ENCODE assay signal across 27 cellular contexts in genomic region chr5:135220394-135221186, GRCh38.
DNase-seq lines count a peak whose midpoint lies in the region; ATAC-seq and TF ChIP-seq lines count a peak whose summit lies in the region.
"Had no signal": no experiment of that assay in that cellular context is flagged by ENCODE, and none has a peak within 500 bp of the region (broad histone marks: within the 10 kb centered on the region; RNA-seq: fewer than 3 reads in every experiment).

No MANE protein-coding gene starts in this region.

- H3K9me3 Mint-ChIP-seq in activated naive CD8-positive, alpha-beta T cell treated with anti-CD3 and anti-CD28 coated beads, Interleukin-2, amount 50 U/mL, for 24 hours: no peaks in the 10 kb centered on the region
- no peaks in the 10 kb centered on the region for H3K9me3 Mint-ChIP-seq in activated naive CD8-positive, alpha-beta T cell treated with anti-CD3 and anti-CD28 coated beads for 36 hours
- H3K9me3 Mint-ChIP-seq in endodermal cell: no peaks in the 10 kb centered on the region
- H3K9me3 Mint-ChIP-seq: activated B cell treated with CpG ODN at 0.5 μM for 24 hours; central memory CD8-positive, alpha-beta T cell; nephron; stimulated activated naive B cell treated with anti-CD40 and anti-IgM and Interleukin-4, amounts not matched to agents 10 μg/mL and 1 μg/mL and 100 μg/mL, for 72 hours had no signal

- no peak overlapping the region for H2AFZ ChIP-seq in osteoblast (ENCODE audit: low read length)
- H2AFZ ChIP-seq: parathyroid adenoma had no signal

- H3K9me3 ChIP-seq in endodermal cell (ENCODE audit: control insufficient read depth, low read length) (no peaks in the 10 kb centered on the region), osteoblast (ENCODE audit: low read depth, low read length) (no peaks in the 10 kb centered on the region)
- H3K9me3 ChIP-seq: BE2C, lower lobe of right lung, right lobe of liver had no signal

- peaks cover 2% of the 10 kb centered on the region for H3K27me3 Mint-ChIP-seq in activated naive CD8-positive, alpha-beta T cell treated with anti-CD3 and anti-CD28 coated beads, Interleukin-2, amount 50 U/mL, for 24 hours
- H3K27me3 Mint-ChIP-seq in activated naive CD8-positive, alpha-beta T cell treated with anti-CD3 and anti-CD28 coated beads for 36 hours: peaks cover 3% of the 10 kb centered on the region
- peaks cover 35% of the 10 kb centered on the region for H3K27me3 Mint-ChIP-seq in endodermal cell (ENCODE audit: insufficient read depth)

- H3K4me3 ChIP-seq in endodermal cell (ENCODE audit: low read length) (no peak overlapping the region), osteoblast (ENCODE audit: insufficient read depth, low read length) (no peak overlapping the region)
- H3K4me3 ChIP-seq: lower lobe of right lung, right lobe of liver had no signal

- no peaks in the 10 kb centered on the region for H3K79me2 ChIP-seq in osteoblast (ENCODE audit: insufficient read depth, low read length)
- H3K79me2 ChIP-seq: parathyroid adenoma had no signal

- H3K27me3 ChIP-seq in endodermal cell (ENCODE audit: control insufficient read depth, insufficient read depth, low read length, poor library complexity, severe bottlenecking) (peaks cover 12% of the 10 kb centered on the region), osteoblast (ENCODE audit: insufficient read depth, low read length) (no peaks in the 10 kb centered on the region)
- H3K27me3 ChIP-seq: BE2C, right lobe of liver had no signal

- no peak overlapping the region for H3K9ac ChIP-seq in endodermal cell (ENCODE audit: extremely low read depth, low read length, poor library complexity, severe bottlenecking)
- H3K9ac ChIP-seq: parathyroid adenoma had no signal

- H3K36me3 ChIP-seq in endodermal cell (ENCODE audit: control insufficient read depth, insufficient read depth, low read length) (no peaks in the 10 kb centered on the region), osteoblast (ENCODE audit: insufficient read depth, low read length) (no peaks in the 10 kb centered on the region)
- H3K36me3 ChIP-seq: BE2C, lower lobe of right lung, right lobe of liver had no signal

- H4K20me1 ChIP-seq in osteoblast (ENCODE audit: insufficient read depth, low read length): no peaks in the 10 kb centered on the region

- H3K4me1 ChIP-seq in endodermal cell (ENCODE audit: control insufficient read depth, insufficient read depth, low read length): no peaks in the 10 kb centered on the region
- no peaks in the 10 kb centered on the region for H3K4me1 ChIP-seq in osteoblast (ENCODE audit: insufficient read depth, low read length)
- H3K4me1 ChIP-seq: lower lobe of right lung, parathyroid adenoma, right lobe of liver had no signal

- TF ChIP-seq CTCF in endodermal cell (conservative IDR thresholded peaks at IDR 0.05): no peak
- no peak for TF ChIP-seq CTCF in osteoblast (IDR thresholded peaks at IDR 0.05; ENCODE audit: extremely low read depth, low read depth, low read length)

- no peaks in the 10 kb centered on the region for H3K4me1 Mint-ChIP-seq in activated naive CD8-positive, alpha-beta T cell treated with anti-CD3 and anti-CD28 coated beads, Interleukin-2, amount 50 U/mL, for 24 hours
- no peaks in the 10 kb centered on the region for H3K4me1 Mint-ChIP-seq in activated naive CD8-positive, alpha-beta T cell treated with anti-CD3 and anti-CD28 coated beads for 36 hours
- H3K4me1 Mint-ChIP-seq in endodermal cell: peaks cover 6% of the 10 kb centered on the region
- H3K4me1 Mint-ChIP-seq: activated B cell treated with CpG ODN at 0.5 μM for 24 hours; central memory CD8-positive, alpha-beta T cell had no signal

- WGBS in endodermal cell (ENCODE audit: insufficient coverage in 1 of 2, insufficient read length in 1 of 2), 2 experiments: 85 to 93% methylated on average over 4 to 7 of the region's 7 CpGs

- H3K4me3 Mint-ChIP-seq in activated naive CD8-positive, alpha-beta T cell treated with anti-CD3 and anti-CD28 coated beads, Interleukin-2, amount 50 U/mL, for 24 hours: no peak overlapping the region
- H3K4me3 Mint-ChIP-seq in activated naive CD8-positive, alpha-beta T cell treated with anti-CD3 and anti-CD28 coated beads for 36 hours: no peak overlapping the region
- H3K4me3 Mint-ChIP-seq in endodermal cell: no peak overlapping the region
- H3K4me3 Mint-ChIP-seq: activated B cell treated with CpG ODN at 0.5 μM for 24 hours; central memory CD8-positive, alpha-beta T cell; nephron; stimulated activated naive B cell treated with anti-CD40 and anti-IgM and Interleukin-4, amounts not matched to agents 10 μg/mL and 1 μg/mL and 100 μg/mL, for 72 hours had no signal

- H3K36me3 Mint-ChIP-seq in activated naive CD8-positive, alpha-beta T cell treated with anti-CD3 and anti-CD28 coated beads, Interleukin-2, amount 50 U/mL, for 24 hours (ENCODE audit: low read depth): no peaks in the 10 kb centered on the region
- no peaks in the 10 kb centered on the region for H3K36me3 Mint-ChIP-seq in activated naive CD8-positive, alpha-beta T cell treated with anti-CD3 and anti-CD28 coated beads for 36 hours
- no peaks in the 10 kb centered on the region for H3K36me3 Mint-ChIP-seq in endodermal cell (ENCODE audit: low read depth)
- H3K36me3 Mint-ChIP-seq: stimulated activated naive B cell treated with anti-CD40 and anti-IgM and Interleukin-4, amounts not matched to agents 10 μg/mL and 1 μg/mL and 100 μg/mL, for 72 hours had no signal

- no peak overlapping the region for H3K27ac ChIP-seq in endodermal cell (ENCODE audit: low read depth, low read length)
- H3K27ac ChIP-seq in osteoblast (ENCODE audit: low read depth, low read length): no peak overlapping the region
- H3K27ac ChIP-seq: lower lobe of right lung, parathyroid adenoma, right lobe of liver had no signal

- peak overlapping the region; percentile 41 for H3K27ac Mint-ChIP-seq in activated naive CD8-positive, alpha-beta T cell treated with anti-CD3 and anti-CD28 coated beads, Interleukin-2, amount 50 U/mL, for 24 hours
- no peak overlapping the region for H3K27ac Mint-ChIP-seq in activated naive CD8-positive, alpha-beta T cell treated with anti-CD3 and anti-CD28 coated beads for 36 hours
- H3K27ac Mint-ChIP-seq in endodermal cell: no peak overlapping the region
- H3K27ac Mint-ChIP-seq: activated B cell treated with CpG ODN at 0.5 μM for 24 hours; nephron; stimulated activated naive B cell treated with anti-CD40 and anti-IgM and Interleukin-4, amounts not matched to agents 10 μg/mL and 1 μg/mL and 100 μg/mL, for 72 hours had no signal

- no peak for DNase-seq in activated naive CD8-positive, alpha-beta T cell treated with anti-CD3 and anti-CD28 coated beads, Interleukin-2, amount 50 U/mL, for 24 hours
- DNase-seq in activated naive CD8-positive, alpha-beta T cell treated with anti-CD3 and anti-CD28 coated beads for 36 hours: no peak
- DNase-seq in endodermal cell (peak; percentile 26), osteoblast (ENCODE audit: insufficient read length, low spot score, missing footprints) (peak; percentile 48), NCI-H1694 (lab: John Stamatoyannopoulos, UW) (no peak)
- DNase-seq: activated B cell treated with CpG ODN at 0.5 μM for 24 hours; activated CD4-positive, alpha-beta T cell treated with anti-CD3 and anti-CD28 coated beads, Interleukin-2, amount 50 U/mL, for 48 hours; activated T-cell treated with anti-CD3 and anti-CD28 coated beads, Interleukin-2, amount 50 U/mL, for 1 hour; BE2C; DMS53; lower lobe of right lung; NCI-H1048; NCI-H187; NCI-H526 treated with DMSO at 0.1 percent for 48 hours; SIG-M5; stimulated activated CD4-positive, alpha-beta T cell treated with anti-CD3 and anti-CD28 coated beads, Interleukin-4, amount 100 ng/mL, for 4 hours; stimulated activated naive B cell treated with anti-CD40 and anti-IgM and Interleukin-4, amounts not matched to agents 10 μg/mL and 1 μg/mL and 100 μg/mL, for 72 hours; SW 1271; T-helper 9 cell had no signal

- H3K4me2 ChIP-seq in osteoblast (ENCODE audit: insufficient read depth, low read length): no peak overlapping the region

- no peak for ATAC-seq in activated naive CD8-positive, alpha-beta T cell treated with anti-CD3 and anti-CD28 coated beads, Interleukin-2, amount 50 U/mL, for 24 hours
- ATAC-seq in HG02981 (IDR thresholded peaks at IDR 0.05; ENCODE audit: unreplicated experiment): no peak
- no peak for ATAC-seq in HG03108 (IDR thresholded peaks at IDR 0.05; ENCODE audit: unreplicated experiment)
- no peak for ATAC-seq in GM18520 (IDR thresholded peaks at IDR 0.05; ENCODE audit: unreplicated experiment)
- ATAC-seq: lower lobe of right lung; Panc1; right lobe of liver; stimulated activated naive B cell treated with anti-CD40 and anti-IgM and Interleukin-4, amounts not matched to agents 10 μg/mL and 1 μg/mL and 100 μg/mL, for 72 hours had no signal

Comparison
In these comparisons a context has a peak if more than half of its experiments do, and no peak if none do; other contexts are left out.
1. DNase-seq: peak in endodermal cell (single experiment) and osteoblast (single experiment); none in activated naive CD8-positive, alpha-beta T cell treated with anti-CD3 and anti-CD28 coated beads, Interleukin-2, amount 50 U/mL, for 24 hours (single experiment), activated naive CD8-positive, alpha-beta T cell treated with anti-CD3 and anti-CD28 coated beads for 36 hours (single experiment) and NCI-H1694 (single experiment).